26 cellular contexts compared by ENCODE assay signal in genomic region chr4:15638418-15638817, GRCh38.
"Had no signal": no experiment of that assay in that cellular context is flagged by ENCODE, and none has a peak within 500 bp of the region (broad histone marks: within the 10 kb centered on the region; RNA-seq: fewer than 3 reads in every experiment).

No MANE protein-coding gene starts in this region.

- H3K9me3 ChIP-seq: left lung, lower lobe of right lung, pancreas, prostate gland, sigmoid colon, spleen, suprapubic skin, thoracic aorta, tibial artery, upper lobe of right lung had no signal

- FAIRE-seq: kidney, pancreas, small intestine, urothelium cell line had no signal

- H3K27ac ChIP-seq: left lung, lower lobe of right lung, pancreas, prostate gland, sigmoid colon, spleen, suprapubic skin, thoracic aorta, tibial artery, upper lobe of right lung had no signal

- H3K36me3 ChIP-seq: prostate gland had no signal

- H3K4me3 ChIP-seq: left lung, lower lobe of right lung, pancreas, prostate gland, sigmoid colon, spleen, suprapubic skin, thoracic aorta, tibial artery, upper lobe of right lung had no signal

- ATAC-seq: left colon; left lung; lower lobe of right lung; naive thymus-derived CD8-positive, alpha-beta T cell; pancreas; right cardiac atrium; stimulated activated effector memory CD8-positive, alpha-beta T cell treated with anti-CD3 and anti-CD28 coated beads, Interleukin-12 subunit alpha, Interleukin-12 subunit beta, amount 100 ng/mL, for 72 hours; upper lobe of right lung had no signal

- H3K4me1 ChIP-seq: lower lobe of right lung, pancreas, prostate gland, upper lobe of right lung had no signal

- DNase-seq: hippocampal formation; immature natural killer cell; left colon; left lung; lower lobe of right lung; mammary epithelial cell; mesenchymal stem cell; naive thymus-derived CD8-positive, alpha-beta T cell; nucleus accumbens; pancreas; retina; right cardiac atrium; sigmoid colon; small intestine; spleen; stimulated activated CD4-positive, alpha-beta T cell treated with anti-CD3 and anti-CD28 coated beads, Interleukin-4, amount 100 ng/mL, for 24 hours; stimulated activated naive CD4-positive, alpha-beta T cell; tibial artery; trophoblast cell; upper lobe of right lung had no signal
